ENCODE assay signal across 20 cellular contexts in genomic region chr20:35956616-35957015, GRCh38. TPM values are rescaled to one million over a fixed set of nuclear protein-coding genes. Genes with fewer than 3 reads are reported as not detected.
DNase-seq lines count a peak whose midpoint lies in the region; ATAC-seq, FAIRE-seq and TF ChIP-seq lines count a peak whose summit lies in the region.
"Had no signal": no experiment of that assay in that cellular context is flagged by ENCODE, and none has a peak within 500 bp of the region (broad histone marks: within the 10 kb centered on the region; RNA-seq: fewer than 3 reads in every experiment).

No MANE protein-coding gene starts in this region.

- H3K9me3 ChIP-seq in CD4-positive, CD25-positive, alpha-beta regulatory T cell (ENCODE audit: control insufficient read depth in 2 of 2, low read length in 2 of 2) = no peaks in the 10 kb centered on the region
- no peaks in the 10 kb centered on the region for H3K9me3 ChIP-seq in CD4-positive, alpha-beta T cell (ENCODE audit: control insufficient read depth, low read length)
- H3K9me3 ChIP-seq in small intestine (ENCODE audit: control insufficient read depth, low read depth) (no peaks in the 10 kb centered on the region), sigmoid colon (no peaks in the 10 kb centered on the region), PC-9 (ENCODE audit: insufficient read depth, low read depth) (no peaks in the 10 kb centered on the region)
- H3K9me3 ChIP-seq: BE2C, HAP-1 had no signal

- intact Hi-C loops in CD4-positive, alpha-beta T cell (cut with DNase I, micrococcal nuclease) = loop anchor here in 1 of 2 experiments (10.0 kb wide), 3 partner anchors 262 to 1962 kb away; partner anchors contain the start of genes AHCY, NFS1, RALY and ROMO1
- intact Hi-C loops in sigmoid colon (cut with DNase I) (no loop called here), PC-9 (cut with micrococcal nuclease; ENCODE audit: unreplicated experiment) (loop anchor here (10.0 kb wide), 1 partner anchor 492 kb away; no protein-coding TSS in a partner anchor)

- FAIRE-seq in bronchial epithelial cell (lab: Jason Lieb, UNC) (no peak), small intestine (lab: Jason Lieb, UNC) (no peak)
- FAIRE-seq: D721Med, RCC 7860 had no signal

- H3K4me1 Mint-ChIP-seq in CD4-positive, CD25-positive, alpha-beta regulatory T cell = peaks cover 6 to 41% (median 17%) of the 10 kb centered on the region in 4 donors
- H3K4me1 Mint-ChIP-seq in CD4-positive, alpha-beta T cell (ENCODE audit: low read depth) = peaks cover 30% of the 10 kb centered on the region

- no peaks in the 10 kb centered on the region for H3K9me2 ChIP-seq in PC-9 (ENCODE audit: insufficient read depth)

- BruUV-seq in PC-9 (replicated peaks; lab: Mats Ljungman, UMichigan) = no TSS peak

- no peak overlapping the region for H3K4me3 ChIP-seq in CD4-positive, CD25-positive, alpha-beta regulatory T cell (ENCODE audit: low read depth, low read length)
- H3K4me3 ChIP-seq in bronchial epithelial cell (ENCODE audit: low read depth, low read length) (no peak overlapping the region), small intestine (ENCODE audit: low read depth in 1 of 2, low read length in 2 of 2) (no peak overlapping the region), sigmoid colon (no peak overlapping the region), PC-9 (no peak overlapping the region)
- H3K4me3 ChIP-seq: HAP-1 had no signal

- POLR2A ChIA-PET in CD4-positive, alpha-beta T cell (lab: Charles Lee) = no interaction called here
- POLR2A ChIA-PET in PC-9 (lab: Charles Lee; ENCODE audit: unreplicated experiment) = no interaction called here

- no peak overlapping the region for H2AFZ ChIP-seq in PC-9

- H3K79me2 ChIP-seq in PC-9 (ENCODE audit: low read depth) = peaks cover 29% of the 10 kb centered on the region

- peaks cover 10% of the 10 kb centered on the region; the same call in 1 of the 2 replicates for H4K20me1 ChIP-seq in PC-9 (ENCODE audit: insufficient read depth)

- H3F3A ChIP-seq in PC-9 (ENCODE audit: insufficient read depth, low read depth) = peaks cover 33% of the 10 kb centered on the region

- DNase-seq in CD4-positive, CD25-positive, alpha-beta regulatory T cell = no peak
- no peak for DNase-seq in CD4-positive, alpha-beta T cell
- peak; percentile 23 for DNase-seq in bronchial epithelial cell (ENCODE audit: low read depth)
- DNase-seq in small intestine = peak; percentile 78
- DNase-seq in iPS-NIHi7 (ENCODE audit: extremely low spot score) = no peak
- no peak for DNase-seq in sigmoid colon
- DNase-seq in PC-9 = no peak
- DNase-seq: BE2C; CD8-positive, alpha-beta T cell; DMS79; Karpas-422; MM.1S; NCI-H1092 treated with DMSO at 0.1 percent for 48 hours; NCI-H2081 treated with DMSO at 0.1 percent for 48 hours; NCI-H2227 treated with DMSO at 0.1 percent for 48 hours; NCI-H524 treated with DMSO at 0.1 percent for 48 hours; SHP77 had no signal

- H3K27ac ChIP-seq in CD4-positive, CD25-positive, alpha-beta regulatory T cell (ENCODE audit: insufficient read depth, low read length, poor library complexity, severe bottlenecking) = no peak overlapping the region
- no peak overlapping the region for H3K27ac ChIP-seq in CD4-positive, alpha-beta T cell (ENCODE audit: low read depth, low read length)
- H3K27ac ChIP-seq in small intestine (ENCODE audit: low read depth in 1 of 2, low read length in 1 of 2) = no peak overlapping the region
- H3K27ac ChIP-seq in sigmoid colon = no peak overlapping the region
- H3K27ac ChIP-seq in PC-9 = no peak overlapping the region

- H3K4me3 Mint-ChIP-seq in CD4-positive, CD25-positive, alpha-beta regulatory T cell = peak overlapping the region in 3 of 4 donors; percentile 11 to 42 (median 17)
- peak overlapping the region; percentile 21 for H3K4me3 Mint-ChIP-seq in CD4-positive, alpha-beta T cell
- H3K4me3 Mint-ChIP-seq: CD8-positive, alpha-beta T cell had no signal

- no peak overlapping the region for H3K4me2 ChIP-seq in PC-9

- H3K27me3 ChIP-seq in CD4-positive, CD25-positive, alpha-beta regulatory T cell (ENCODE audit: control insufficient read depth, insufficient read depth, low read length) = no peaks in the 10 kb centered on the region
- no peaks in the 10 kb centered on the region for H3K27me3 ChIP-seq in CD4-positive, alpha-beta T cell (ENCODE audit: control insufficient read depth, insufficient read depth, low read length)
- H3K27me3 ChIP-seq in bronchial epithelial cell (ENCODE audit: control insufficient read depth, insufficient read depth, low read length) (no peaks in the 10 kb centered on the region), small intestine (ENCODE audit: control insufficient read depth in 2 of 2, insufficient read depth in 2 of 2, low read length in 2 of 2) (no peaks in the 10 kb centered on the region), sigmoid colon (no peaks in the 10 kb centered on the region), PC-9 (ENCODE audit: insufficient read depth, low read depth) (no peaks in the 10 kb centered on the region)
- H3K27me3 ChIP-seq: BE2C had no signal

- H3K4me1 ChIP-seq in CD4-positive, CD25-positive, alpha-beta regulatory T cell (ENCODE audit: control insufficient read depth, insufficient read depth, low read length, poor library complexity, severe bottlenecking) = peaks cover 30% of the 10 kb centered on the region
- H3K4me1 ChIP-seq in small intestine (ENCODE audit: control insufficient read depth in 2 of 2, insufficient read depth in 1 of 2, low read depth in 1 of 2, low read length in 1 of 2) (peaks cover 0 to 3% of the 10 kb centered on the region in 2 donors), sigmoid colon (peaks cover 0 to 30% (median 24%) of the 10 kb centered on the region in 4 donors), PC-9 (replicated peaks; ENCODE audit: insufficient read depth) (peaks cover 28% of the 10 kb centered on the region)
- H3K4me1 ChIP-seq: BE2C had no signal

- no peaks in the 10 kb centered on the region for H3K36me3 ChIP-seq in CD4-positive, CD25-positive, alpha-beta regulatory T cell (ENCODE audit: control insufficient read depth, insufficient read depth, low read length)
- no peaks in the 10 kb centered on the region for H3K36me3 ChIP-seq in bronchial epithelial cell (ENCODE audit: control insufficient read depth, insufficient read depth, low read length)
- H3K36me3 ChIP-seq in small intestine (ENCODE audit: control insufficient read depth in 2 of 2, insufficient read depth in 2 of 2, low read length in 2 of 2) = no peaks in the 10 kb centered on the region
- no peaks in the 10 kb centered on the region for H3K36me3 ChIP-seq in sigmoid colon
- H3K36me3 ChIP-seq in PC-9 (ENCODE audit: low read depth) = no peaks in the 10 kb centered on the region

- CTCF ChIA-PET in CD4-positive, alpha-beta T cell (lab: Charles Lee) = no interaction called here
- CTCF ChIA-PET in PC-9 (lab: Charles Lee) = interaction anchor here (0.7 to 1.5 kb wide), 2 partner anchors 35 to 371 kb away, joined by 3 to 4 read pairs; no protein-coding TSS in a partner anchor

- peak overlapping the region in 1 of 3 donors; percentile 5 for H3K27ac Mint-ChIP-seq in CD4-positive, CD25-positive, alpha-beta regulatory T cell
- H3K27ac Mint-ChIP-seq in CD4-positive, alpha-beta T cell = no peak overlapping the region
- H3K27ac Mint-ChIP-seq: CD8-positive, alpha-beta T cell had no signal

- TF ChIP-seq POLR2A in sigmoid colon (IDR thresholded peaks at IDR 0.05) = no peak

- H3K27me3 Mint-ChIP-seq in CD4-positive, CD25-positive, alpha-beta regulatory T cell = peaks cover 13% of the 10 kb centered on the region
- H3K27me3 Mint-ChIP-seq in CD4-positive, alpha-beta T cell = no peaks in the 10 kb centered on the region

- TF ChIP-seq CTCF in CD4-positive, alpha-beta T cell (IDR thresholded peaks at IDR 0.05) = no peak
- no peak for TF ChIP-seq CTCF in bronchial epithelial cell (IDR thresholded peaks at IDR 0.05; ENCODE audit: insufficient read depth, low read length, severe bottlenecking)
- no peak for TF ChIP-seq CTCF in sigmoid colon (IDR thresholded peaks at IDR 0.05)
- no peak for TF ChIP-seq CTCF in PC-9 (conservative IDR thresholded peaks at IDR 0.05)

- H3K36me3 Mint-ChIP-seq in CD4-positive, CD25-positive, alpha-beta regulatory T cell = no peaks in the 10 kb centered on the region
- peaks cover 22% of the 10 kb centered on the region for H3K36me3 Mint-ChIP-seq in CD4-positive, alpha-beta T cell (ENCODE audit: low read depth)

- H3K9me3 Mint-ChIP-seq in CD4-positive, CD25-positive, alpha-beta regulatory T cell = peaks cover 0 to 2% (median 0%) of the 10 kb centered on the region in 7 donors
- H3K9me3 Mint-ChIP-seq in CD4-positive, alpha-beta T cell = no peaks in the 10 kb centered on the region
- H3K9me3 Mint-ChIP-seq: CD8-positive, alpha-beta T cell had no signal

- no peak for TF ChIP-seq EP300 in sigmoid colon (IDR thresholded peaks at IDR 0.05)

- ATAC-seq in CD4-positive, CD25-positive, alpha-beta regulatory T cell (ENCODE audit: low read depth in 2 of 2) = no peak
- ATAC-seq in CD4-positive, alpha-beta T cell (ENCODE audit: poor library complexity) = no peak
- ATAC-seq: CD8-positive, alpha-beta T cell had no signal

RNA-seq across cellular contexts. Expression of gene SCAND1, which starts 2.3 kb away (rescaled TPM):
- 83.3 TPM for total RNA-seq in CD4-positive, CD25-positive, alpha-beta regulatory T cell
- polyA plus RNA-seq in CD4-positive, CD25-positive, alpha-beta regulatory T cell = 100 to 1,000 TPM; 166 to 258 (median 234) TPM
- total RNA-seq in CD4-positive, alpha-beta T cell = 10 to 100 TPM; 77.2 to 82.7 TPM
- total RNA-seq in bronchial epithelial cell = 31.9 and 34.3 TPM in 2 replicates
- 100 to 1,000 TPM; 181 to 283 (median 277) TPM for polyA plus RNA-seq in small intestine
- 10 to 100 TPM; 61.2 to 83.1 (median 70.8) TPM for total RNA-seq in sigmoid colon
- 100 to 1,000 TPM; 130 to 191 (median 184) TPM for polyA plus RNA-seq in sigmoid colon
- total RNA-seq in PC-9 (2021) = 56.6 and 95.0 TPM in 2 replicates

RNA-seq across cellular contexts. Expression of gene CNBD2, which starts 11.8 kb away (rescaled TPM):
- total RNA-seq in CD4-positive, CD25-positive, alpha-beta regulatory T cell = 24.8 TPM
- 10 to 100 TPM in 2 of 4 donors, 1 to 10 TPM in 2; 8.5 to 16.0 (median 10.2) TPM for polyA plus RNA-seq in CD4-positive, CD25-positive, alpha-beta regulatory T cell
- total RNA-seq in CD4-positive, alpha-beta T cell = 10 to 100 TPM; 17.4 to 20.1 TPM
- total RNA-seq in bronchial epithelial cell = 1.5 and 1.8 TPM in 2 replicates
- polyA plus RNA-seq in small intestine = 10 to 100 TPM; 10.6 to 17.7 (median 16.5) TPM
- 10 to 100 TPM in 1 of 4 donors, 1 to 10 TPM in 3; 1.7 to 14.6 (median 5.2) TPM for total RNA-seq in sigmoid colon
- polyA plus RNA-seq in sigmoid colon = 10 to 100 TPM in 1 of 3 donors, 1 to 10 TPM in 2; 6.2 to 10.8 (median 7.1) TPM
- 6.2 and 7.3 TPM in 2 replicates for total RNA-seq in PC-9 (2021)

Comparison
In these comparisons a context has a peak if more than half of its experiments do, and no peak if none do; other contexts are left out.
1. DNase-seq: peak in bronchial epithelial cell (single experiment) and small intestine (single experiment); none in CD4-positive, CD25-positive, alpha-beta regulatory T cell (0 of 3), CD4-positive, alpha-beta T cell (0 of 10), iPS-NIHi7 (single experiment), sigmoid colon (single experiment) and PC-9 (0 of 2).